Comparison of ENCODE assay signal across 16 cellular contexts in genomic region chr14:71711131-71711530, GRCh38.
DNase-seq lines count a peak whose midpoint lies in the region; ATAC-seq and TF ChIP-seq lines count a peak whose summit lies in the region.
"Had no signal": no experiment of that assay in that cellular context is flagged by ENCODE, and none has a peak within 500 bp of the region (broad histone marks: within the 10 kb centered on the region; RNA-seq: fewer than 3 reads in every experiment).

No MANE protein-coding gene starts in this region.

- intact Hi-C loops in activated naive CD4-positive, alpha-beta T cell treated with anti-CD3 and anti-CD28 coated beads for 36 hours (cut with micrococcal nuclease) = loop anchor here (10.0 kb wide), 1 partner anchor 386 kb away; the partner anchor contains the start of gene SIPA1L1
- intact Hi-C loops in lower leg skin (cut with DNase I; ENCODE audit: low total_unique reads) = no loop called here

- peaks cover 17% of the 10 kb centered on the region for H3K36me3 Mint-ChIP-seq in activated naive CD4-positive, alpha-beta T cell treated with anti-CD3 and anti-CD28 coated beads for 36 hours (ENCODE audit: low read depth)
- H3K36me3 Mint-ChIP-seq in activated naive CD8-positive, alpha-beta T cell treated with anti-CD3 and anti-CD28 coated beads, Interleukin-2, amount 10 ng/mL, durations not matched to agents 7 days and 5 days = peaks cover 41% of the 10 kb centered on the region
- peaks cover 38% of the 10 kb centered on the region for H3K36me3 Mint-ChIP-seq in memory B cell

- no peak overlapping the region for H3K27ac Mint-ChIP-seq in activated naive CD4-positive, alpha-beta T cell treated with anti-CD3 and anti-CD28 coated beads for 36 hours
- H3K27ac Mint-ChIP-seq in activated naive CD8-positive, alpha-beta T cell treated with anti-CD3 and anti-CD28 coated beads, Interleukin-2, amount 10 ng/mL, durations not matched to agents 7 days and 5 days = peak overlapping the region; percentile 55
- H3K27ac Mint-ChIP-seq in memory B cell = peak overlapping the region; percentile 58

- H3K9me3 Mint-ChIP-seq in activated naive CD4-positive, alpha-beta T cell treated with anti-CD3 and anti-CD28 coated beads for 36 hours = no peaks in the 10 kb centered on the region
- H3K9me3 Mint-ChIP-seq in activated naive CD8-positive, alpha-beta T cell treated with anti-CD3 and anti-CD28 coated beads, Interleukin-2, amount 10 ng/mL, durations not matched to agents 7 days and 5 days = no peaks in the 10 kb centered on the region
- H3K9me3 Mint-ChIP-seq in memory B cell = no peaks in the 10 kb centered on the region
- H3K9me3 Mint-ChIP-seq: activated naive CD4-positive, alpha-beta T cell treated with anti-CD3 and anti-CD28 coated beads, Interleukin-2, amount 50 U/mL, for 24 hours had no signal

- ATAC-seq in activated naive CD8-positive, alpha-beta T cell treated with anti-CD3 and anti-CD28 coated beads, Interleukin-2, amount 10 ng/mL, durations not matched to agents 7 days and 5 days (ENCODE audit: low read depth) = peak; percentile 84
- ATAC-seq in memory B cell (ENCODE audit: low read depth) (no peak), HG02970 (IDR thresholded peaks at IDR 0.05; ENCODE audit: low FRiP score, unreplicated experiment) (no peak)
- ATAC-seq: activated CD4-positive, CD25-positive, alpha-beta regulatory T cell treated with anti-CD3 and anti-CD28 coated beads, Interleukin-2, amount 50 U/mL, for 24 hours had no signal

- H3K4me3 Mint-ChIP-seq in activated naive CD4-positive, alpha-beta T cell treated with anti-CD3 and anti-CD28 coated beads for 36 hours = no peak overlapping the region
- no peak overlapping the region for H3K4me3 Mint-ChIP-seq in activated naive CD8-positive, alpha-beta T cell treated with anti-CD3 and anti-CD28 coated beads, Interleukin-2, amount 10 ng/mL, durations not matched to agents 7 days and 5 days
- no peak overlapping the region for H3K4me3 Mint-ChIP-seq in memory B cell
- H3K4me3 Mint-ChIP-seq: activated naive CD4-positive, alpha-beta T cell treated with anti-CD3 and anti-CD28 coated beads, Interleukin-2, amount 50 U/mL, for 24 hours had no signal

- POLR2A ChIA-PET in activated naive CD8-positive, alpha-beta T cell treated with anti-CD3 and anti-CD28 coated beads, Interleukin-2, amount 10 ng/mL, durations not matched to agents 7 days and 5 days (lab: Charles Lee) = no interaction called here

- H3K4me1 Mint-ChIP-seq in activated naive CD4-positive, alpha-beta T cell treated with anti-CD3 and anti-CD28 coated beads for 36 hours (ENCODE audit: low read depth) = peaks cover 12% of the 10 kb centered on the region
- peaks cover 12% of the 10 kb centered on the region for H3K4me1 Mint-ChIP-seq in activated naive CD8-positive, alpha-beta T cell treated with anti-CD3 and anti-CD28 coated beads, Interleukin-2, amount 10 ng/mL, durations not matched to agents 7 days and 5 days
- H3K4me1 Mint-ChIP-seq in memory B cell = no peaks in the 10 kb centered on the region

- H3K4me3 ChIP-seq in lower leg skin (ENCODE audit: low read depth, poor library complexity, severe bottlenecking) = no peak overlapping the region
- H3K4me3 ChIP-seq: MG63 had no signal

- H3K27me3 Mint-ChIP-seq in activated naive CD4-positive, alpha-beta T cell treated with anti-CD3 and anti-CD28 coated beads for 36 hours (ENCODE audit: low read depth) = no peaks in the 10 kb centered on the region
- H3K27me3 Mint-ChIP-seq in activated naive CD8-positive, alpha-beta T cell treated with anti-CD3 and anti-CD28 coated beads, Interleukin-2, amount 10 ng/mL, durations not matched to agents 7 days and 5 days = no peaks in the 10 kb centered on the region
- H3K27me3 Mint-ChIP-seq in memory B cell = no peaks in the 10 kb centered on the region
- H3K27me3 Mint-ChIP-seq: activated naive CD4-positive, alpha-beta T cell treated with anti-CD3 and anti-CD28 coated beads, Interleukin-2, amount 50 U/mL, for 24 hours had no signal

- CTCF ChIA-PET in activated naive CD4-positive, alpha-beta T cell treated with anti-CD3 and anti-CD28 coated beads for 36 hours (lab: Charles Lee) = interaction anchor here (0.7 to 0.9 kb wide), 3 partner anchors 41 to 570 kb away, joined by 3 to 5 read pairs (median 3); no protein-coding TSS in a partner anchor

- DNase-seq in activated naive CD4-positive, alpha-beta T cell treated with anti-CD3 and anti-CD28 coated beads for 36 hours = peak; percentile 12
- no peak for DNase-seq in activated naive CD4-positive, alpha-beta T cell (lab: John Stamatoyannopoulos, UW)
- DNase-seq in activated naive CD8-positive, alpha-beta T cell treated with anti-CD3 and anti-CD28 coated beads, Interleukin-2, amount 10 ng/mL, durations not matched to agents 7 days and 5 days = no peak
- DNase-seq in memory B cell (ENCODE audit: low spot score in 2 of 2) = no peak
- no peak for DNase-seq in putamen (ENCODE audit: low spot score)
- no peak for DNase-seq in lower leg skin (ENCODE audit: low spot score in 2 of 2)
- DNase-seq in Kasumi-1 (lab: John Stamatoyannopoulos, UW) = no peak
- DNase-seq: DMS53; effector CD4-positive, alpha-beta T cell; mesendoderm; SHP77; substantia nigra had no signal

- 88 to 90% methylated on average over 2 of the region's 2 CpGs for WGBS in lower leg skin, 2 donors

- no peak for TF ChIP-seq CTCF in lower leg skin (IDR thresholded peaks at IDR 0.05)

- no peak for TF ChIP-seq POLR2A in lower leg skin (IDR thresholded peaks at IDR 0.05)
